In the genomic region with DNA sequence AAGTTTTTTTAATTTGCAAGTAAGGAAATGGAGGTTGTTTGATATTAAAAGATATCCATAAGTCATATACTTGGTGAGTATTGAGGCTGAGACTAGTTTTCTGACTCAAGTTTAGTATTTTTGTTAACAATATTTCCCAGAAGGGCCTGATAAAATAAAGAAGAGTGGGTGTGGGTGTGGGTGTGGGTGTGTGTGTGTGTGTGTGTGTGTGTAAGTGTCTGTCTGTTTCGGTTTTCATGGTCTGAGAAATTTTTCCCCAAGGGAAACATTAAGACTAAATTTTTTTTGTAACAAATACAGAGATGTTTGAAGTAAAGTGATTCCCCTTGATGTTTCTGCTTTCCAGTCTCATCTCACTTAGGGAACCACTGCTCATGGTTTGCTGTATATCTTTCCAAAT, we compare ENCODE assay signal across 25 cellular contexts. TPM values are rescaled to one million over a fixed set of nuclear protein-coding genes. Genes with fewer than 3 reads are reported as not detected.
DNase-seq lines count a peak whose midpoint lies in the region; ATAC-seq and TF ChIP-seq lines count a peak whose summit lies in the region.
"Had no signal": no experiment of that assay in that cellular context is flagged by ENCODE, and none has a peak within 500 bp of the region (broad histone marks: within the 10 kb centered on the region; RNA-seq: fewer than 3 reads in every experiment).

No MANE protein-coding gene starts in this region.

- POLR2A ChIA-PET in HEK293 (lab: Yijun Ruan, JAX) = no interaction called here

- H3K4me1 ChIP-seq in HEK293 (ENCODE audit: control insufficient read depth, insufficient read depth, low read length) = peaks cover 19% of the 10 kb centered on the region
- H3K4me1 ChIP-seq: testis, uterus had no signal

- H3K27ac Mint-ChIP-seq in chondrocyte (ENCODE audit: unreplicated experiment) (peak overlapping the region; percentile 49), progenitor cell of endocrine pancreas (peak overlapping the region; percentile 66)
- H3K27ac Mint-ChIP-seq: nephron progenitor cell had no signal

- CTCF ChIA-PET in HEK293 (lab: Yijun Ruan, JAX) = no interaction called here

- H3K27me3 Mint-ChIP-seq in chondrocyte (ENCODE audit: low read depth) (no peaks in the 10 kb centered on the region), progenitor cell of endocrine pancreas (no peaks in the 10 kb centered on the region)

- H3K9me3 Mint-ChIP-seq in chondrocyte (ENCODE audit: low read depth) = peaks cover 3% of the 10 kb centered on the region
- H3K9me3 Mint-ChIP-seq in progenitor cell of endocrine pancreas (ENCODE audit: low read depth) = peaks cover 4% of the 10 kb centered on the region
- H3K9me3 Mint-ChIP-seq: nephron progenitor cell had no signal

- no peaks in the 10 kb centered on the region for H3K9me3 ChIP-seq in HEK293 (ENCODE audit: control insufficient read depth, insufficient read depth, low read depth, low read length)
- H3K9me3 ChIP-seq: HAP-1, MG63, SJSA1, testis, uterus had no signal

- H3K27ac ChIP-seq in HEK293 (ENCODE audit: extremely low read depth, low read depth, low read length) = no peak overlapping the region
- H3K27ac ChIP-seq: SJSA1, testis, uterus had no signal

- peaks cover under 1 to 15% of the 10 kb centered on the region in 2 experiments for H3K36me3 ChIP-seq in HEK293 (ENCODE audit: control insufficient read depth in 2 of 2, insufficient read depth in 1 of 2, low read length in 2 of 2)
- H3K36me3 ChIP-seq: uterus had no signal

- DNase-seq in activated naive CD4-positive, alpha-beta T cell treated with Interleukin-2 at 50 U/mL for 16 hours = peak; percentile 29
- DNase-seq in activated naive CD4-positive, alpha-beta T cell (lab: John Stamatoyannopoulos, UW) = no peak
- DNase-seq in chondrocyte (ENCODE audit: low spot score) = no peak
- DNase-seq in progenitor cell of endocrine pancreas (ENCODE audit: low spot score, unreplicated experiment) = no peak
- no peak for DNase-seq in NCI-H510A (lab: John Stamatoyannopoulos, UW)
- DNase-seq: ACHN; activated T-cell treated with anti-CD3 and anti-CD28 coated beads, Interleukin-2, amount 50 U/mL, for 4 hours; cortex of kidney; DMS153; head of caudate nucleus; MG63; NCI-H1436; NCI-H2107; NCI-H446 treated with DMSO at 0.1 percent for 48 hours; nephron progenitor cell; posterior cingulate gyrus; testis; uterus had no signal

- peaks cover 8% of the 10 kb centered on the region for H3K4me1 Mint-ChIP-seq in chondrocyte (ENCODE audit: low read depth)
- no peaks in the 10 kb centered on the region for H3K4me1 Mint-ChIP-seq in progenitor cell of endocrine pancreas (ENCODE audit: low read depth)
- H3K4me1 Mint-ChIP-seq: CD14-positive monocyte had no signal

- H3K4me3 Mint-ChIP-seq in chondrocyte (ENCODE audit: unreplicated experiment) (no peak overlapping the region), progenitor cell of endocrine pancreas (ENCODE audit: low read depth) (no peak overlapping the region)
- H3K4me3 Mint-ChIP-seq: activated T-cell treated with anti-CD3 and anti-CD28 coated beads, Interleukin-2, amount 50 U/mL, for 4 hours; CD14-positive monocyte; nephron progenitor cell had no signal

- H3K36me3 Mint-ChIP-seq in chondrocyte (ENCODE audit: low read depth) (peaks cover 10% of the 10 kb centered on the region), progenitor cell of endocrine pancreas (ENCODE audit: insufficient read depth) (peaks cover 24% of the 10 kb centered on the region)

- ATAC-seq in HG03196 (IDR thresholded peaks at IDR 0.05; ENCODE audit: unreplicated experiment) = no peak
- no peak for ATAC-seq in HG03565 (IDR thresholded peaks at IDR 0.05; ENCODE audit: unreplicated experiment)
- ATAC-seq: sciatic nerve had no signal

- TF ChIP-seq CTCF in HEK293 (tag by site-specific recombination; IDR thresholded peaks at IDR 0.05) = no peak
- TF ChIP-seq CTCF in chondrocyte (IDR thresholded peaks at IDR 0.05) = no peak
- no peak for TF ChIP-seq CTCF in progenitor cell of endocrine pancreas (IDR thresholded peaks at IDR 0.05; ENCODE audit: unreplicated experiment)

- no peak overlapping the region for H3K4me3 ChIP-seq in HEK293 (ENCODE audit: low read depth, low read length)
- H3K4me3 ChIP-seq: HAP-1, MG63, SJSA1, testis, uterus had no signal

TF ChIP-seq in HEK293, 187 proteins besides CTCF, POLR2A, EP300 and RAD21:
- TF ChIP-seq ZNF529 (tag by site-specific recombination; IDR thresholded peaks at IDR 0.05; ENCODE audit: insufficient replicate concordance) = no peak
- TF ChIP-seq ZFHX2 (tag by site-specific recombination; conservative IDR thresholded peaks at IDR 0.05) = peak; percentile 57
- TF ChIP-seq EGR2 (tag by site-specific recombination; IDR thresholded peaks at IDR 0.05; ENCODE audit: low read depth) = peak; percentile 49; the same call in 1 of the 2 replicates
- TF ChIP-seq ZNF776 (tag by site-specific recombination; IDR thresholded peaks at IDR 0.05; ENCODE audit: borderline replicate concordance) = no peak
- TF ChIP-seq ZNF792 (tag by site-specific recombination; IDR thresholded peaks at IDR 0.05) = no peak

RNA-seq across cellular contexts. Expression of a gene that starts 36.5 kb away (rescaled TPM):
- total RNA-seq in chondrocyte (31.9 to 32.6 TPM (median 32.5 TPM) in 3 replicates), progenitor cell of endocrine pancreas (57.8 and 60.8 TPM in 2 replicates)
